In the genomic region with DNA sequence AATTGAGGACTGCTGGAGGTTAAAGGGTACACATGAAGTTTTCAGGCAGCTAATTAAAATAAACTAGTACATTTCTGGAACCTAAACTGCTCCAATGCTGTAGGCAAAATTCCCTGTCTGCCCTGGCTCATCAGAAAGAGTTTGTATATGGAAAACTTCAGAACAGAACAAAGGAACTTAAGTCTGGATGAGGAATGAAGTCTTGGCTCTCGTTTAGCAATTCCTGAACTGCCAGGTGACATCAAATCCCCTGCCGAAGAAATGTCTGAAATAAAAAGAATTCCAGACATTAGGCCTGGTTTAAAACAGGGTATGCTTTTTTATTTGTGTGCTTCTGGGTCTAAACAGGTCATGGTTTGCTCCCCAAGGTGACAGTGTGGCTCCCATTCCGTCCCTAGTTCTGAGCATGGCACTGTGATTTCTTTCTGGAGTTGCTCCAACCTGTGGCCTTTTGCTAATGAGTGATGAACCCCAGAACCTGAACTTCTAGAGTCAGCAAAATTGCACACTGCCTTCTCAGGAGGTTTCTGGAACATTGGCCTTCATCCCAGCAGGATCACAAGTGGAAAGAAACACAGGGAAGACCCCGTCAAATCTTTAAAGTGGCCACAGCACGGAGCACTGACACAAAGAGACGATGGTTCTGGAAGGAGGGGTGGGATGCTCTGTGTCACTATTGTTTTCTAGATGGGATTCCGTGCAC, we compare ENCODE assay signal across 11 cellular contexts.
A peak's percentile ranks its signal among the peaks of the same experiment; 100 is the strongest.
DNase-seq lines count a peak whose midpoint lies in the region; ATAC-seq and TF ChIP-seq lines count a peak whose summit lies in the region.
"Had no signal": no experiment of that assay in that cellular context is flagged by ENCODE, and none has a peak within 500 bp of the region (broad histone marks: within the 10 kb centered on the region; RNA-seq: fewer than 3 reads in every experiment).

No MANE protein-coding gene starts in this region.

- peaks cover 6% of the 10 kb centered on the region for H3K9me3 Mint-ChIP-seq in HFFc6
- H3K9me3 Mint-ChIP-seq: activated B cell treated with CpG ODN at 0.5 μM for 24 hours had no signal

- in situ Hi-C loops in KBM-7 (cut with MboI; ENCODE audit: low pct_unique_long_range_greater_than_20kb, low sequenced_read_pairs) = no loop called here

- H3K4me3 ChIP-seq in breast epithelium (peak overlapping the region; percentile 16 to 62 (median 27)), right lobe of liver (peak overlapping the region in 2 of 3 donors; percentile 17 to 47), skeletal muscle tissue (ENCODE audit: low read length in 3 of 3) (peak overlapping the region; percentile 37 to 72 (median 63)), mesendoderm (ENCODE audit: low read length) (no peak overlapping the region)
- H3K4me3 ChIP-seq: BLaER1 had no signal

- H3K36me3 ChIP-seq in breast epithelium = no peaks in the 10 kb centered on the region
- peaks cover 0 to 7% (median 0%) of the 10 kb centered on the region in 4 donors for H3K36me3 ChIP-seq in right lobe of liver
- H3K36me3 ChIP-seq in skeletal muscle tissue (ENCODE audit: control insufficient read depth in 3 of 3, insufficient read depth in 3 of 3, low read length in 3 of 3) = peaks cover 0 to 4% (median 0%) of the 10 kb centered on the region in 3 donors
- H3K36me3 ChIP-seq in mesendoderm (ENCODE audit: control insufficient read depth, insufficient read depth, low read length) = no peaks in the 10 kb centered on the region
- H3K36me3 ChIP-seq: BLaER1 had no signal

- H2AK5ac ChIP-seq in mesendoderm (ENCODE audit: low read length) = no peak overlapping the region

- no peak overlapping the region for H3K56ac ChIP-seq in mesendoderm (ENCODE audit: low read length)

- intact Hi-C loops in breast epithelium (cut with DNase I; ENCODE audit: low total_unique reads) (loop anchor here (10.0 kb wide), 1 partner anchor 87 kb away; no protein-coding TSS in a partner anchor), right lobe of liver (cut with DNase I) (no loop called here)

- no peak overlapping the region for H2BK5ac ChIP-seq in mesendoderm (ENCODE audit: low read length)

- H3K36me3 Mint-ChIP-seq in HFFc6 (ENCODE audit: low read depth) = peaks cover 20% of the 10 kb centered on the region

- H3K79me1 ChIP-seq in mesendoderm (ENCODE audit: low read length) = no peaks in the 10 kb centered on the region

- no peak overlapping the region for H3K23ac ChIP-seq in mesendoderm (ENCODE audit: low read length)

- H3K4me1 ChIP-seq in breast epithelium (peaks cover 18 to 36% of the 10 kb centered on the region in 2 donors), right lobe of liver (peaks cover 0 to 59% (median 8%) of the 10 kb centered on the region in 4 donors), skeletal muscle tissue (ENCODE audit: control insufficient read depth in 3 of 3, insufficient read depth in 3 of 3, low read length in 3 of 3) (peaks cover 40 to 55% (median 44%) of the 10 kb centered on the region in 3 donors), mesendoderm (ENCODE audit: control insufficient read depth, low read depth, low read length) (no peaks in the 10 kb centered on the region)

- no peak for TF ChIP-seq POLR2A in breast epithelium (IDR thresholded peaks at IDR 0.05)
- no peak for TF ChIP-seq POLR2A in right lobe of liver (IDR thresholded peaks at IDR 0.05)

- WGBS in right lobe of liver (ENCODE audit: insufficient coverage, low coverage, low lambda C conversion rate, missing lambda C conversion rate) = 46% methylated on average over 6 of the region's 7 CpGs
- WGBS in mesendoderm (ENCODE audit: extremely low coverage, insufficient coverage, low lambda C conversion rate) = no CpG with 5 or more reads among the region's 7 CpGs

- H3K4ac ChIP-seq in mesendoderm (ENCODE audit: low read depth, low read length) = no peak overlapping the region

- H3K9ac ChIP-seq in skeletal muscle tissue (ENCODE audit: low read depth in 1 of 3, low read length in 3 of 3) (peak overlapping the region; percentile 59 to 81 (median 66)), mesendoderm (ENCODE audit: low read length) (no peak overlapping the region)
- H3K9ac ChIP-seq: BLaER1 had no signal

- no peak overlapping the region for H2BK120ac ChIP-seq in mesendoderm (ENCODE audit: low read depth, low read length)

- no peak overlapping the region for H4K5ac ChIP-seq in mesendoderm (ENCODE audit: low read length)

- no peak overlapping the region for H2BK15ac ChIP-seq in mesendoderm (replicated peaks; ENCODE audit: low read depth)

- no peak for ATAC-seq in right lobe of liver

- no peak overlapping the region for H3K4me2 ChIP-seq in mesendoderm (ENCODE audit: low read length)
- H3K4me2 ChIP-seq: BLaER1 had no signal

- peak overlapping the region; percentile 39 for H3K4me3 Mint-ChIP-seq in HFFc6
- H3K4me3 Mint-ChIP-seq: activated B cell treated with CpG ODN at 0.5 μM for 24 hours had no signal

- peaks cover 79% of the 10 kb centered on the region for H3K4me1 Mint-ChIP-seq in HFFc6 (ENCODE audit: low read depth)
- H3K4me1 Mint-ChIP-seq: activated B cell treated with CpG ODN at 0.5 μM for 24 hours had no signal

- peak overlapping the region; percentile 94 to 95 for H3K27ac ChIP-seq in breast epithelium
- H3K27ac ChIP-seq in right lobe of liver = peak overlapping the region; percentile 70 to 87 (median 72)
- H3K27ac ChIP-seq in skeletal muscle tissue (ENCODE audit: low read depth, low read length) = peak overlapping the region; percentile 84
- H3K27ac ChIP-seq in mesendoderm (ENCODE audit: low read depth, low read length) = no peak overlapping the region
- H3K27ac ChIP-seq: BLaER1 had no signal

- H3K79me2 ChIP-seq in mesendoderm (ENCODE audit: control insufficient read depth, insufficient read depth, low read length) = no peaks in the 10 kb centered on the region

- no peak for TF ChIP-seq CTCF in HFFc6 (IDR thresholded peaks at IDR 0.05)
- TF ChIP-seq CTCF in breast epithelium (IDR thresholded peaks at IDR 0.05) = no peak
- TF ChIP-seq CTCF in right lobe of liver (IDR thresholded peaks at IDR 0.05) = no peak

- peak overlapping the region; percentile 65; the same call in 1 of the 2 replicates for H3K27ac Mint-ChIP-seq in HFFc6
- H3K27ac Mint-ChIP-seq: activated B cell treated with CpG ODN at 0.5 μM for 24 hours had no signal

- DNase-seq in HFFc6 (no peak), breast epithelium (ENCODE audit: low spot score in 2 of 2) (peak in 1 of 2 donors; percentile 28), right lobe of liver (no peak), NCI-H2081 treated with DMSO at 0.1 percent for 48 hours (lab: John Stamatoyannopoulos, UW) (no peak), mesendoderm (no peak), HuH-7.5 (ENCODE audit: low spot score) (no peak), KBM-7 (no peak)
- DNase-seq: activated B cell treated with CpG ODN at 0.5 μM for 24 hours; activated T-cell treated with anti-CD3 and anti-CD28 coated beads, Interleukin-2, amount 50 U/mL, for 1 hour had no signal

- H3K18ac ChIP-seq in mesendoderm (ENCODE audit: low read length) = no peak overlapping the region

- H3K27me3 ChIP-seq in breast epithelium = no peaks in the 10 kb centered on the region
- H3K27me3 ChIP-seq in right lobe of liver = no peaks in the 10 kb centered on the region
- no peaks in the 10 kb centered on the region for H3K27me3 ChIP-seq in skeletal muscle tissue (ENCODE audit: control insufficient read depth in 3 of 3, insufficient read depth in 3 of 3, low read length in 3 of 3)
- no peaks in the 10 kb centered on the region for H3K27me3 ChIP-seq in mesendoderm (ENCODE audit: insufficient read depth, low read length, poor library complexity)

- H3K9me3 ChIP-seq in breast epithelium (peaks cover 0 to 3% of the 10 kb centered on the region in 2 donors), right lobe of liver (no peaks in the 10 kb centered on the region), skeletal muscle tissue (ENCODE audit: control insufficient read depth in 3 of 3, low read length in 3 of 3) (no peaks in the 10 kb centered on the region)
- H3K9me3 ChIP-seq: BLaER1 had no signal

- H4K8ac ChIP-seq in mesendoderm (ENCODE audit: low read depth, low read length) = no peak overlapping the region

- peaks cover 2% of the 10 kb centered on the region for H3K27me3 Mint-ChIP-seq in HFFc6 (ENCODE audit: insufficient read depth)
